23 cellular contexts compared by ENCODE assay signal in the genomic region with DNA sequence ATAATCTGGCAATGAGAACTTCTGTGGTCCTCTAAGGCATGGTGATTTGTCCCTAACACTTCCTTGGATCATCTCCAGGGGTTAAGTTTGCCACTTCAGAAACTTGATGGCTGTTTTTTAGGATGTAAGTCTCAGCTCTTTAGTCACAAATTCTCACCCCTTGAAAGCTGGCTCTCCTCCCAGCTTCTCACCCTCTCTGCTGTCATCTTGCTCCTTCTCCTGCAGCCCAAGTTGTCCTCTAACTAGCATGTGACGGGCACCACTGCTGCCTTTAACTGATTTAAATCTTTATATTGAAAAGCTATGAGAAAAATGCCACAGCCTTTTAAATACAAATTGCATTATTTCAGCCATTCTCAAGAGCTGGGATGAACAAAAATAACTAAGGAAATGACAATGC.
DNase-seq lines count a peak whose midpoint lies in the region; ATAC-seq and TF ChIP-seq lines count a peak whose summit lies in the region.
"Had no signal": no experiment of that assay in that cellular context is flagged by ENCODE, and none has a peak within 500 bp of the region (broad histone marks: within the 10 kb centered on the region; RNA-seq: fewer than 3 reads in every experiment).

No MANE protein-coding gene starts in this region.

- H3K36me3 ChIP-seq in right atrium auricular region (no peaks in the 10 kb centered on the region), MM.1S (replicated peaks; ENCODE audit: insufficient read depth, low read length) (no peaks in the 10 kb centered on the region)

- H3K27me3 Mint-ChIP-seq in activated naive CD4-positive, alpha-beta T cell treated with anti-CD3 and anti-CD28 coated beads, Interleukin-2, amount 10 ng/mL, durations not matched to agents 7 days and 5 days = no peaks in the 10 kb centered on the region
- H3K27me3 Mint-ChIP-seq: CD8-positive, alpha-beta memory T cell had no signal

- H3K4me2 ChIP-seq in MM.1S (ENCODE audit: low read depth, low read length) = no peak overlapping the region

- no peak overlapping the region for H2AFZ ChIP-seq in MM.1S (ENCODE audit: low read length)

- no peak overlapping the region for H3K27ac ChIP-seq in right atrium auricular region
- H3K27ac ChIP-seq in MM.1S (ENCODE audit: low read length) = no peak overlapping the region
- H3K27ac ChIP-seq: RWPE1 had no signal

- H3K27me3 ChIP-seq in right atrium auricular region = no peaks in the 10 kb centered on the region
- H3K27me3 ChIP-seq in MM.1S (replicated peaks; ENCODE audit: insufficient read depth, low read length) = no peaks in the 10 kb centered on the region

- H3F3A ChIP-seq in MM.1S (ENCODE audit: insufficient read depth, low read length) = no peaks in the 10 kb centered on the region

- no peaks in the 10 kb centered on the region for H4K20me1 ChIP-seq in MM.1S (ENCODE audit: insufficient read depth, low read length)

- ATAC-seq in Right ventricle myocardium superior (ENCODE audit: poor library complexity) (peak; percentile 82), left ventricle myocardium superior (peak; percentile 86), HG02840 (IDR thresholded peaks at IDR 0.05; ENCODE audit: low FRiP score, unreplicated experiment) (no peak)

- no peak overlapping the region for H3K4me3 ChIP-seq in right atrium auricular region
- no peak overlapping the region for H3K4me3 ChIP-seq in MM.1S (ENCODE audit: low read length)

- H3K9me2 ChIP-seq in MM.1S (replicated peaks; ENCODE audit: insufficient read depth, low read length) = no peaks in the 10 kb centered on the region

- H3K4me1 Mint-ChIP-seq in activated naive CD4-positive, alpha-beta T cell treated with anti-CD3 and anti-CD28 coated beads, Interleukin-2, amount 10 ng/mL, durations not matched to agents 7 days and 5 days = no peaks in the 10 kb centered on the region

- no peak overlapping the region for H3K4me3 Mint-ChIP-seq in activated naive CD4-positive, alpha-beta T cell treated with anti-CD3 and anti-CD28 coated beads, Interleukin-2, amount 10 ng/mL, durations not matched to agents 7 days and 5 days
- H3K4me3 Mint-ChIP-seq: CD8-positive, alpha-beta memory T cell had no signal

- no peaks in the 10 kb centered on the region for H3K9me3 ChIP-seq in right atrium auricular region
- no peaks in the 10 kb centered on the region for H3K9me3 ChIP-seq in MM.1S (replicated peaks; ENCODE audit: insufficient read depth, low read length)

- TF ChIP-seq CTCF in right atrium auricular region (IDR thresholded peaks at IDR 0.05) = no peak
- no peak for TF ChIP-seq CTCF in MM.1S (IDR thresholded peaks at IDR 0.05; ENCODE audit: low read length)

- peaks cover 3% of the 10 kb centered on the region for H3K9me3 Mint-ChIP-seq in activated naive CD4-positive, alpha-beta T cell treated with anti-CD3 and anti-CD28 coated beads, Interleukin-2, amount 10 ng/mL, durations not matched to agents 7 days and 5 days

- H3K4me1 ChIP-seq in right atrium auricular region (peaks cover 0 to 13% of the 10 kb centered on the region in 2 donors), MM.1S (ENCODE audit: low read length) (no peaks in the 10 kb centered on the region)

- H3K79me2 ChIP-seq in MM.1S (ENCODE audit: low read length) = no peaks in the 10 kb centered on the region

- CTCF ChIA-PET in activated naive CD4-positive, alpha-beta T cell treated with anti-CD3 and anti-CD28 coated beads, Interleukin-2, amount 10 ng/mL, durations not matched to agents 7 days and 5 days (lab: Charles Lee) = interaction anchor here (1.1 kb wide), 1 partner anchor 20 kb away, joined by 4 read pairs; no protein-coding TSS in a partner anchor

- peaks cover 46% of the 10 kb centered on the region for H3K36me3 Mint-ChIP-seq in activated naive CD4-positive, alpha-beta T cell treated with anti-CD3 and anti-CD28 coated beads, Interleukin-2, amount 10 ng/mL, durations not matched to agents 7 days and 5 days

- H3K27ac Mint-ChIP-seq in activated naive CD4-positive, alpha-beta T cell treated with anti-CD3 and anti-CD28 coated beads, Interleukin-2, amount 10 ng/mL, durations not matched to agents 7 days and 5 days = no peak overlapping the region

- DNase-seq in Right ventricle myocardium superior = no peak
- DNase-seq in right atrium auricular region (ENCODE audit: low spot score) = no peak
- no peak for DNase-seq in left ventricle myocardium superior
- peak; percentile 26 for DNase-seq in middle frontal gyrus (ENCODE audit: extremely low spot score, low spot score)
- no peak for DNase-seq in MM.1S
- no peak for DNase-seq in activated naive CD4-positive, alpha-beta T cell treated with anti-CD3 and anti-CD28 coated beads, Interleukin-2, amount 10 ng/mL, durations not matched to agents 7 days and 5 days
- no peak for DNase-seq in NCI-H1092 (lab: John Stamatoyannopoulos, UW)
- DNase-seq: AML-193; C1 segment of cervical spinal cord; CD8-positive, alpha-beta memory T cell; DMS53; EL; GF-D8; Karpas-422; NCI-H1048; NCI-H1436; NCI-H187 treated with DMSO at 0.1 percent for 48 hours; NCI-H2227 treated with DMSO at 0.1 percent for 48 hours; NCI-H510A treated with DMSO at 0.1 percent for 48 hours; NCI-H774; NK-92 treated with Interleukin-12 subunit alpha and Interleukin-12 subunit beta, amount 100 ng/mL, for 24 hours had no signal

- intact Hi-C loops in Right ventricle myocardium superior (cut with DNase I) (no loop called here), left ventricle myocardium superior (cut with micrococcal nuclease) (no loop called here)

- H3K9ac ChIP-seq in MM.1S (ENCODE audit: low read length) = no peak overlapping the region
